Comparison of ENCODE assay signal across 9 cellular contexts in the genomic region with DNA sequence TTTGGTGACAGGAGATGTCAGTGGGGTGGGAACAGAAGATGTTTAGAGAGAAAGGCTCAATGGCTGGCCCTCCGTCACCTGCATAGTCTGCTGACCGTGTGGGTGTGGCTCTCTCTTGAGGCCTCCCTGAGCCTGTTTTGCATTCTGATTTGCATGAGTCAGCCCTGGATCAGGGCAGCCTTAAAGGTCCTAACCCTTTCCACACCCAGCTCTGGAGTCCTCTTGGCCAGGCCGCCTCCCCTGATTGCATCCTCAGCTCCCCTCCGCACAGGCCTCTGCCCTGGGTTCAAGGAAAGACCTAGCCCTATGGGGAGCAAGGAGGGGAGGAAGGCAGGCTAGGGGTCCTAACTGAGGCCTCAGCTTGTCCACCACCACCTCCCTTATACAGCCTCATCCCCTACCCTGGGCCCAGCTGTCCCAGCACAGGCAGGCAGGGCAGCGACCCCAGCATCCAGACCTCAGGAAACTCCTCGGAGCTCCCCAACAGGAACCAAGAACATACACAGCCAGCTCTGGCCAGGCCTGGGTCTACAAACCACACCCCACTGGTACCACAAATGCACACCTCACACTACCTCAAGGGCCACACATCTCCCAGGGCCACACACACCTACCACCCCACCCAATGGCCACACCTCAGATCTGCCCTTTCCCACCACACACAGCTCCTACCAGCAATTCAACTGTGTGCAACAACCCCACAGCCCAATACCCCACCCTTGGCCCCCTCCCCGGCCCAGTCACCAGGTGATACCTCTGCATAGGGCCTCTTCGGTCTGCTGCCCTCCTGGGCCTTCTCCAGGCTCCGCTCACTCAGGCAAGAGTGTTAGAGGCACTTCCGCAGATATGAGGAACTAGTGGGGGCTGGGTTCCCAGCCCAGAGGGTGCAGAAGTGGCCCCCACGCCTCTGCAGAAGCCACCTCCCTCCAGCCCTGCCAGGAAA. TPM values are rescaled to one million over a fixed set of nuclear protein-coding genes. Genes with fewer than 3 reads are reported as not detected.
DNase-seq lines count a peak whose midpoint lies in the region; ATAC-seq and TF ChIP-seq lines count a peak whose summit lies in the region.
"Had no signal": no experiment of that assay in that cellular context is flagged by ENCODE, and none has a peak within 500 bp of the region (broad histone marks: within the 10 kb centered on the region; RNA-seq: fewer than 3 reads in every experiment).

No MANE protein-coding gene starts in this region.

- CTCF ChIA-PET in activated CD4-positive, alpha-beta T cell treated with anti-CD3 and anti-CD28 coated beads for 36 hours (lab: Charles Lee) = interaction anchor here (0.6 to 1.2 kb wide), 4 partner anchors 8 to 54 kb away, joined by 3 to 4 read pairs (median 3); no protein-coding TSS in a partner anchor

- no peaks in the 10 kb centered on the region for H3K27me3 Mint-ChIP-seq in activated CD4-positive, alpha-beta T cell treated with anti-CD3 and anti-CD28 coated beads for 36 hours

- H3K27me3 ChIP-seq in adipocyte (replicated peaks; ENCODE audit: control insufficient read depth, insufficient read depth, low read length) = no peaks in the 10 kb centered on the region

- H3K9ac ChIP-seq in adipocyte (ENCODE audit: low read length) = peak overlapping the region; percentile 13

- no peak for ATAC-seq in activated CD4-positive, alpha-beta T cell treated with anti-CD3 and anti-CD28 coated beads for 36 hours
- ATAC-seq in HG03571 (IDR thresholded peaks at IDR 0.05; ENCODE audit: unreplicated experiment) = peak; percentile 35
- ATAC-seq in mucosa of descending colon = peak; percentile 57

- TF ChIP-seq CTCF in mucosa of descending colon (IDR thresholded peaks at IDR 0.05) = no peak

- H3K4me1 ChIP-seq in adipocyte (ENCODE audit: control insufficient read depth, insufficient read depth, low read length) = peaks cover 49% of the 10 kb centered on the region
- peaks cover 16% of the 10 kb centered on the region for H3K4me1 ChIP-seq in mucosa of descending colon (ENCODE audit: low read depth)

- no peak for DNase-seq in activated CD4-positive, alpha-beta T cell treated with anti-CD3 and anti-CD28 coated beads for 36 hours
- no peak for DNase-seq in activated CD4-positive, alpha-beta T cell treated with anti-CD3 and anti-CD28 coated beads, Interleukin-2, amount 50 U/mL, for 48 hours
- peak; percentile 37 for DNase-seq in adipocyte (ENCODE audit: low read depth)
- peak in 1 of 3 donors; percentile 81 for DNase-seq in mucosa of descending colon
- no peak for DNase-seq in cortex of kidney (lab: John Stamatoyannopoulos, UW)
- DNase-seq in stimulated activated naive CD4-positive, alpha-beta T cell treated with Interleukin-2 at 50 U/mL for 16 hours (lab: John Stamatoyannopoulos, UW) = no peak
- DNase-seq in epidermal melanocyte (ENCODE audit: insufficient read length, low spot score) = no peak

- peaks cover 66% of the 10 kb centered on the region for H3K4me1 Mint-ChIP-seq in activated CD4-positive, alpha-beta T cell treated with anti-CD3 and anti-CD28 coated beads for 36 hours

- intact Hi-C loops in activated CD4-positive, alpha-beta T cell treated with anti-CD3 and anti-CD28 coated beads for 36 hours (cut with DNase I, micrococcal nuclease) = no loop called here
- intact Hi-C loops in mucosa of descending colon (cut with DNase I, micrococcal nuclease) = no loop called here

- no peaks in the 10 kb centered on the region for H3K9me3 Mint-ChIP-seq in activated CD4-positive, alpha-beta T cell treated with anti-CD3 and anti-CD28 coated beads for 36 hours (ENCODE audit: low read depth)

- H3K9me3 ChIP-seq in adipocyte (ENCODE audit: control insufficient read depth, low read length) = no peaks in the 10 kb centered on the region
- no peaks in the 10 kb centered on the region for H3K9me3 ChIP-seq in mucosa of descending colon
- H3K9me3 ChIP-seq: A549 had no signal

- H3K27ac Mint-ChIP-seq in activated CD4-positive, alpha-beta T cell treated with anti-CD3 and anti-CD28 coated beads for 36 hours = peak overlapping the region; percentile 94

- peaks cover 4% of the 10 kb centered on the region for H3K36me3 Mint-ChIP-seq in activated CD4-positive, alpha-beta T cell treated with anti-CD3 and anti-CD28 coated beads for 36 hours (ENCODE audit: low read depth)

- H3K4me3 Mint-ChIP-seq in activated CD4-positive, alpha-beta T cell treated with anti-CD3 and anti-CD28 coated beads for 36 hours = no peak overlapping the region

- H3K36me3 ChIP-seq in adipocyte (ENCODE audit: control insufficient read depth, insufficient read depth, low read length, severe bottlenecking) (no peaks in the 10 kb centered on the region), mucosa of descending colon (ENCODE audit: low read depth) (no peaks in the 10 kb centered on the region)

- POLR2A ChIA-PET in activated CD4-positive, alpha-beta T cell treated with anti-CD3 and anti-CD28 coated beads for 36 hours (lab: Charles Lee) = no interaction called here

- H3K4me3 ChIP-seq in adipocyte (ENCODE audit: low read length) (peak overlapping the region; percentile 13), mucosa of descending colon (no peak overlapping the region)
- H3K4me3 ChIP-seq: A549 had no signal

RNA-seq across cellular contexts. Expression of gene ARAP1, which starts 13.7 kb away (rescaled TPM):
- total RNA-seq in activated CD4-positive, alpha-beta T cell treated with anti-CD3 and anti-CD28 coated beads for 36 hours = 10 to 100 TPM; 69.9 to 76.6 TPM
- 10 to 100 TPM; 69.3 to 84.8 (median 84.0) TPM for total RNA-seq in mucosa of descending colon

RNA-seq across cellular contexts. Expression of gene STARD10, which starts 55.4 kb away (rescaled TPM):
- total RNA-seq in activated CD4-positive, alpha-beta T cell treated with anti-CD3 and anti-CD28 coated beads for 36 hours = 10 to 100 TPM in 1 of 2 experiments, 1 to 10 TPM in 1; 8.3 to 12.9 TPM
- 100 to 1,000 TPM; 177 to 472 (median 306) TPM for total RNA-seq in mucosa of descending colon

Comparison
In these comparisons a context has a peak if more than half of its experiments do, and no peak if none do; other contexts are left out.
1. RNA of gene STARD10, which starts 55.4 kb away (total RNA-seq): 177 to 472 TPM in mucosa of descending colon; 8.3 to 12.9 TPM in activated CD4-positive, alpha-beta T cell treated with anti-CD3 and anti-CD28 coated beads for 36 hours; every median in the first group is over 10 times any median in the second.